In the genomic region with DNA sequence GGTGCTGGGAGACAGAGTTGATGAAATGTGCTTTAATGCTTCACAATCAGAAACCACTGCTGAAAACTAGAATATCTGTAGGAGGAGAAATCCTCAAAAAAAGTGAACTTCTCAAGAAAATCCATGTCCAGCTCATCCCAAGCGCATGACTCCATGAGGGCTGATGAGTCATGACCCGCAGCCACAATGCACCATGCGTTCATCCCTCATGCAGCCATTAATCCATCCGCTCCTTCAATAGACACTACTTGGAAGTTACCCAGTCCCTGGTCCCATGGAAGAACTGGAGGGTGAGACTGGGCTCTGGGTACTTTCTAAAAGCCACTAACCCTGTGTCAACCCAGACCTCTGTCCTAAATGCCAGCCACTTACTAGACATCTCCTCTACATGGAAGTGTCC, we compare ENCODE assay signal across 2 cellular contexts.
A peak's percentile ranks its signal among the peaks of the same experiment; 100 is the strongest.
TF ChIP-seq lines count a peak whose summit lies in the region.

No MANE protein-coding gene starts in this region.

TF ChIP-seq in IMR-90, 13 proteins besides CTCF, POLR2A, EP300 and RAD21:
- no peak for TF ChIP-seq SMC3 (IDR thresholded peaks at IDR 0.05; ENCODE audit: low read depth, low read length)
- TF ChIP-seq CHD1 (IDR thresholded peaks at IDR 0.05; ENCODE audit: low read depth, low read length), result no peak
- no peak for TF ChIP-seq MAZ (IDR thresholded peaks at IDR 0.05; ENCODE audit: borderline replicate concordance, low read depth, low read length)
- TF ChIP-seq NFE2L2 (IDR thresholded peaks at IDR 0.05; ENCODE audit: low read depth, low read length), result peak; percentile 22; the same call in 1 of the 2 replicates
- peak; percentile 64; the same call in 1 of the 2 replicates for TF ChIP-seq BHLHE40 (IDR thresholded peaks at IDR 0.05; ENCODE audit: low read depth, low read length)
- TF ChIP-seq, protein P1, sequence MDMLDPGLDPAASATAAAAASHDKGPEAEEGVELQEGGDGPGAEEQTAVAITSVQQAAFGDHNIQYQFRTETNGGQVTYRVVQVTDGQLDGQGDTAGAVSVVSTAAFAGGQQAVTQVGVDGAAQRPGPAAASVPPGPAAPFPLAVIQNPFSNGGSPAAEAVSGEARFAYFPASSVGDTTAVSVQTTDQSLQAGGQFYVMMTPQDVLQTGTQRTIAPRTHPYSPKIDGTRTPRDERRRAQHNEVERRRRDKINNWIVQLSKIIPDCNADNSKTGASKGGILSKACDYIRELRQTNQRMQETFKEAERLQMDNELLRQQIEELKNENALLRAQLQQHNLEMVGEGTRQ (IDR thresholded peaks at IDR 0.05; ENCODE audit: low read depth, low read length), result peak; percentile 3; the same call in 1 of the 2 replicates
- no peak for TF ChIP-seq MAFK (IDR thresholded peaks at IDR 0.05; ENCODE audit: low read depth, low read length)
- no peak for TF ChIP-seq RCOR1 (IDR thresholded peaks at IDR 0.05; ENCODE audit: insufficient replicate concordance, low read length)
- no peak for TF ChIP-seq MXI1 (IDR thresholded peaks at IDR 0.05; ENCODE audit: borderline replicate concordance, low read depth, low read length)
- TF ChIP-seq RFX5 (IDR thresholded peaks at IDR 0.05; ENCODE audit: low read depth, low read length), result no peak
- peak; percentile 92 for TF ChIP-seq FOS (IDR thresholded peaks at IDR 0.05; ENCODE audit: low read depth, low read length)

TF ChIP-seq in K562, 482 proteins besides CTCF, POLR2A, EP300 and RAD21 (continues in another document):
- TF ChIP-seq ZNF347 (CRISPR knock-in tag; IDR thresholded peaks at IDR 0.05; ENCODE audit: low read depth) (no peak), ZNF444 (CRISPR knock-in tag; IDR thresholded peaks at IDR 0.05) (no peak), EHMT2 (IDR thresholded peaks at IDR 0.05) (0 out of 2 replicates have a peak, but pooled peaks have one; percentile 41), DMBX1 (CRISPR knock-in tag; IDR thresholded peaks at IDR 0.05; ENCODE audit: borderline replicate concordance) (peak; percentile 69; the same call in 1 of the 2 replicates), NR2C1 (IDR thresholded peaks at IDR 0.05) (no peak), NR2C1 (tag; IDR thresholded peaks at IDR 0.05) (0 out of 2 replicates have a peak, but pooled peaks have one; percentile 10), ARHGAP35 (IDR thresholded peaks at IDR 0.05; ENCODE audit: partially characterized antibody) (no peak), L3MBTL2 (IDR thresholded peaks at IDR 0.05) (peak; percentile 70), BMI1 (IDR thresholded peaks at IDR 0.05; ENCODE audit: low read length) (no peak), JUN (IDR thresholded peaks at IDR 0.05; ENCODE audit: borderline replicate concordance, low read depth, low read length) (peak; percentile 79), JUN (CRISPR knock-in tag; IDR thresholded peaks at IDR 0.05; ENCODE audit: borderline replicate concordance) (no peak), HDAC6 (IDR thresholded peaks at IDR 0.05; ENCODE audit: low read depth, low read length) (no peak), YY1 (IDR thresholded peaks at IDR 0.05; ENCODE audit: borderline replicate concordance in 1 of 3, control insufficient read depth in 1 of 3, extremely low read depth in 1 of 3, insufficient read depth in 3 of 3, insufficient read length in 1 of 3, insufficient replicate concordance in 2 of 3, low read depth in 1 of 3, low read length in 2 of 3) (peak in 1 of 3 experiments; percentile 42), ZNF133 (CRISPR knock-in tag; IDR thresholded peaks at IDR 0.05) (no peak), ESRRA (IDR thresholded peaks at IDR 0.05; ENCODE audit: borderline replicate concordance, low read depth) (no peak), ZNF24 (IDR thresholded peaks at IDR 0.05) (0 out of 2 replicates have a peak, but pooled peaks have one; percentile 8), JUND (IDR thresholded peaks at IDR 0.05; ENCODE audit: borderline replicate concordance, low read depth, low read length) (peak; percentile 77; the same call in 1 of the 2 replicates), JUND (tag; IDR thresholded peaks at IDR 0.05; ENCODE audit: borderline replicate concordance, low read depth, low read length) (peak; percentile 72; the same call in 2 of the 3 replicates), RBM34 (IDR thresholded peaks at IDR 0.05; ENCODE audit: borderline replicate concordance, insufficient read depth, low read length) (no peak), FOSL1 (tag; conservative IDR thresholded peaks at IDR 0.05) (peak; percentile 93)
- TF ChIP-seq, protein P2, sequence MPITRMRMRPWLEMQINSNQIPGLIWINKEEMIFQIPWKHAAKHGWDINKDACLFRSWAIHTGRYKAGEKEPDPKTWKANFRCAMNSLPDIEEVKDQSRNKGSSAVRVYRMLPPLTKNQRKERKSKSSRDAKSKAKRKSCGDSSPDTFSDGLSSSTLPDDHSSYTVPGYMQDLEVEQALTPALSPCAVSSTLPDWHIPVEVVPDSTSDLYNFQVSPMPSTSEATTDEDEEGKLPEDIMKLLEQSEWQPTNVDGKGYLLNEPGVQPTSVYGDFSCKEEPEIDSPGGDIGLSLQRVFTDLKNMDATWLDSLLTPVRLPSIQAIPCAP (CRISPR knock-in tag; IDR thresholded peaks at IDR 0.05; ENCODE audit: borderline replicate concordance), result no peak
- TF ChIP-seq, protein P3, sequence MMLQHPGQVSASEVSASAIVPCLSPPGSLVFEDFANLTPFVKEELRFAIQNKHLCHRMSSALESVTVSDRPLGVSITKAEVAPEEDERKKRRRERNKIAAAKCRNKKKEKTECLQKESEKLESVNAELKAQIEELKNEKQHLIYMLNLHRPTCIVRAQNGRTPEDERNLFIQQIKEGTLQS (IDR thresholded peaks at IDR 0.05), result peak; percentile 86
- TF ChIP-seq, protein P3 (CRISPR knock-in tag; conservative IDR thresholded peaks at IDR 0.05), result no peak
- TF ChIP-seq, protein P4, sequence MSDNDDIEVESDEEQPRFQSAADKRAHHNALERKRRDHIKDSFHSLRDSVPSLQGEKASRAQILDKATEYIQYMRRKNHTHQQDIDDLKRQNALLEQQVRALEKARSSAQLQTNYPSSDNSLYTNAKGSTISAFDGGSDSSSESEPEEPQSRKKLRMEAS (CRISPR knock-in tag; IDR thresholded peaks at IDR 0.05), result peak; percentile 84
- TF ChIP-seq, protein P5, sequence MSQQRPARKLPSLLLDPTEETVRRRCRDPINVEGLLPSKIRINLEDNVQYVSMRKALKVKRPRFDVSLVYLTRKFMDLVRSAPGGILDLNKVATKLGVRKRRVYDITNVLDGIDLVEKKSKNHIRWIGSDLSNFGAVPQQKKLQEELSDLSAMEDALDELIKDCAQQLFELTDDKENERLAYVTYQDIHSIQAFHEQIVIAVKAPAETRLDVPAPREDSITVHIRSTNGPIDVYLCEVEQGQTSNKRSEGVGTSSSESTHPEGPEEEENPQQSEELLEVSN (IDR thresholded peaks at IDR 0.05; ENCODE audit: borderline replicate concordance in 1 of 2, extremely low read depth in 1 of 2, insufficient read depth in 1 of 2, insufficient read length in 1 of 2, low read depth in 1 of 2, low read length in 1 of 2, poor library complexity in 1 of 2, severe bottlenecking in 1 of 2), result peak in 1 of 2 experiments; percentile 61
- TF ChIP-seq, protein P6, sequence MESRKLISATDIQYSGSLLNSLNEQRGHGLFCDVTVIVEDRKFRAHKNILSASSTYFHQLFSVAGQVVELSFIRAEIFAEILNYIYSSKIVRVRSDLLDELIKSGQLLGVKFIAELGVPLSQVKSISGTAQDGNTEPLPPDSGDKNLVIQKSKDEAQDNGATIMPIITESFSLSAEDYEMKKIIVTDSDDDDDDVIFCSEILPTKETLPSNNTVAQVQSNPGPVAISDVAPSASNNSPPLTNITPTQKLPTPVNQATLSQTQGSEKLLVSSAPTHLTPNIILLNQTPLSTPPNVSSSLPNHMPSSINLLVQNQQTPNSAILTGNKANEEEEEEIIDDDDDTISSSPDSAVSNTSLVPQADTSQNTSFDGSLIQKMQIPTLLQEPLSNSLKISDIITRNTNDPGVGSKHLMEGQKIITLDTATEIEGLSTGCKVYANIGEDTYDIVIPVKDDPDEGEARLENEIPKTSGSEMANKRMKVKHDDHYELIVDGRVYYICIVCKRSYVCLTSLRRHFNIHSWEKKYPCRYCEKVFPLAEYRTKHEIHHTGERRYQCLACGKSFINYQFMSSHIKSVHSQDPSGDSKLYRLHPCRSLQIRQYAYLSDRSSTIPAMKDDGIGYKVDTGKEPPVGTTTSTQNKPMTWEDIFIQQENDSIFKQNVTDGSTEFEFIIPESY (CRISPR knock-in tag; IDR thresholded peaks at IDR 0.05), result no peak
- TF ChIP-seq, protein P7, sequence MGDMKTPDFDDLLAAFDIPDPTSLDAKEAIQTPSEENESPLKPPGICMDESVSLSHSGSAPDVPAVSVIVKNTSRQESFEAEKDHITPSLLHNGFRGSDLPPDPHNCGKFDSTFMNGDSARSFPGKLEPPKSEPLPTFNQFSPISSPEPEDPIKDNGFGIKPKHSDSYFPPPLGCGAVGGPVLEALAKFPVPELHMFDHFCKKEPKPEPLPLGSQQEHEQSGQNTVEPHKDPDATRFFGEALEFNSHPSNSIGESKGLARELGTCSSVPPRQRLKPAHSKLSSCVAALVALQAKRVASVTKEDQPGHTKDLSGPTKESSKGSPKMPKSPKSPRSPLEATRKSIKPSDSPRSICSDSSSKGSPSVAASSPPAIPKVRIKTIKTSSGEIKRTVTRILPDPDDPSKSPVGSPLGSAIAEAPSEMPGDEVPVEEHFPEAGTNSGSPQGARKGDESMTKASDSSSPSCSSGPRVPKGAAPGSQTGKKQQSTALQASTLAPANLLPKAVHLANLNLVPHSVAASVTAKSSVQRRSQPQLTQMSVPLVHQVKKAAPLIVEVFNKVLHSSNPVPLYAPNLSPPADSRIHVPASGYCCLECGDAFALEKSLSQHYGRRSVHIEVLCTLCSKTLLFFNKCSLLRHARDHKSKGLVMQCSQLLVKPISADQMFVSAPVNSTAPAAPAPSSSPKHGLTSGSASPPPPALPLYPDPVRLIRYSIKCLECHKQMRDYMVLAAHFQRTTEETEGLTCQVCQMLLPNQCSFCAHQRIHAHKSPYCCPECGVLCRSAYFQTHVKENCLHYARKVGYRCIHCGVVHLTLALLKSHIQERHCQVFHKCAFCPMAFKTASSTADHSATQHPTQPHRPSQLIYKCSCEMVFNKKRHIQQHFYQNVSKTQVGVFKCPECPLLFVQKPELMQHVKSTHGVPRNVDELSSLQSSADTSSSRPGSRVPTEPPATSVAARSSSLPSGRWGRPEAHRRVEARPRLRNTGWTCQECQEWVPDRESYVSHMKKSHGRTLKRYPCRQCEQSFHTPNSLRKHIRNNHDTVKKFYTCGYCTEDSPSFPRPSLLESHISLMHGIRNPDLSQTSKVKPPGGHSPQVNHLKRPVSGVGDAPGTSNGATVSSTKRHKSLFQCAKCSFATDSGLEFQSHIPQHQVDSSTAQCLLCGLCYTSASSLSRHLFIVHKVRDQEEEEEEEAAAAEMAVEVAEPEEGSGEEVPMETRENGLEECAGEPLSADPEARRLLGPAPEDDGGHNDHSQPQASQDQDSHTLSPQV (IDR thresholded peaks at IDR 0.05), result peak; percentile 82
- TF ChIP-seq, protein P8, sequence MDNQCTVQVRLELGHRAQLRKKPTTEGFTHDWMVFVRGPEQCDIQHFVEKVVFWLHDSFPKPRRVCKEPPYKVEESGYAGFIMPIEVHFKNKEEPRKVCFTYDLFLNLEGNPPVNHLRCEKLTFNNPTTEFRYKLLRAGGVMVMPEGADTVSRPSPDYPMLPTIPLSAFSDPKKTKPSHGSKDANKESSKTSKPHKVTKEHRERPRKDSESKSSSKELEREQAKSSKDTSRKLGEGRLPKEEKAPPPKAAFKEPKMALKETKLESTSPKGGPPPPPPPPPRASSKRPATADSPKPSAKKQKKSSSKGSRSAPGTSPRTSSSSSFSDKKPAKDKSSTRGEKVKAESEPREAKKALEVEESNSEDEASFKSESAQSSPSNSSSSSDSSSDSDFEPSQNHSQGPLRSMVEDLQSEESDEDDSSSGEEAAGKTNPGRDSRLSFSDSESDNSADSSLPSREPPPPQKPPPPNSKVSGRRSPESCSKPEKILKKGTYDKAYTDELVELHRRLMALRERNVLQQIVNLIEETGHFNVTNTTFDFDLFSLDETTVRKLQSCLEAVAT (IDR thresholded peaks at IDR 0.05), result peak in 1 of 2 experiments; percentile 63; a peak in 1 of 4 replicates
